36 cellular contexts compared by ENCODE assay signal in genomic region chr4:182775075-182775474, GRCh38.
"Had no signal": no experiment of that assay in that cellular context is flagged by ENCODE, and none has a peak within 500 bp of the region (broad histone marks: within the 10 kb centered on the region; RNA-seq: fewer than 3 reads in every experiment).

No MANE protein-coding gene starts in this region.

- H3K4me1 ChIP-seq: body of pancreas, breast epithelium had no signal

- H3K27me3 ChIP-seq: body of pancreas, brain microvascular endothelial cell, breast epithelium had no signal

- DNase-seq: activated CD4-positive, alpha-beta memory T cell treated with anti-CD3 and anti-CD28 coated beads, Interleukin-2, amount 10 ng/mL, durations not matched to agents 7 days and 5 days; activated CD4-positive, alpha-beta T cell treated with anti-CD3 and anti-CD28 coated beads for 1 hour; activated CD4-positive, alpha-beta T cell treated with anti-CD3 and anti-CD28 coated beads for 36 hours; activated CD4-positive, alpha-beta T cell treated with anti-CD3 and anti-CD28 coated beads for 48 hours; activated CD4-positive, alpha-beta T cell treated with anti-CD3 and anti-CD28 coated beads, Interleukin-2, amount 10 ng/mL, durations not matched to agents 7 days and 5 days; activated CD4-positive, alpha-beta T cell treated with anti-CD3 and anti-CD28 coated beads, Interleukin-2, amount 50 U/mL, for 48 hours; activated CD4-positive, CD25-positive, alpha-beta regulatory T cell; activated CD8-positive, alpha-beta memory T cell treated with anti-CD3 and anti-CD28 coated beads for 24 hours; activated CD8-positive, alpha-beta memory T cell treated with anti-CD3 and anti-CD28 coated beads, Interleukin-2, amount 10 ng/mL, durations not matched to agents 7 days and 5 days; activated CD8-positive, alpha-beta memory T cell treated with anti-CD3 and anti-CD28 coated beads, Interleukin-2, amount 50 U/mL, for 48 hours; activated CD8-positive, alpha-beta T cell treated with anti-CD3 and anti-CD28 coated beads, Interleukin-2, amount 10 ng/mL, durations not matched to agents 7 days and 5 days; activated effector memory CD4-positive, alpha-beta T cell treated with Interleukin-2 at 50 U/mL for 16 hours; activated gamma-delta T cell; activated naive CD4-positive, alpha-beta T cell treated with anti-CD3 and anti-CD28 coated beads, Interleukin-2, amount 10 ng/mL, durations not matched to agents 7 days and 5 days; activated naive CD4-positive, alpha-beta T cell treated with Interleukin-2 at 50 U/mL for 16 hours; activated naive CD8-positive, alpha-beta T cell treated with anti-CD3 and anti-CD28 coated beads, Interleukin-2, amount 10 ng/mL, durations not matched to agents 7 days and 5 days; activated naive CD8-positive, alpha-beta T cell treated with anti-CD3 and anti-CD28 coated beads, Interleukin-2, amount 50 U/mL, for 24 hours; activated T-cell treated with anti-CD3 and anti-CD28 coated beads, Interleukin-2, amount 50 U/mL, for 24 hours; activated T-cell treated with anti-CD3 and anti-CD28 coated beads, Interleukin-2, amount 50 U/mL, for 48 hours; amygdala; anterior cingulate cortex; body of pancreas; brain microvascular endothelial cell; SW 1271; T-helper 1 cell; T-helper 2 cell; T-helper 9 cell; WERI-Rb-1 had no signal

- H3K27me3 Mint-ChIP-seq: activated CD4-positive, alpha-beta memory T cell treated with anti-CD3 and anti-CD28 coated beads, Interleukin-2, amount 10 ng/mL, durations not matched to agents 7 days and 5 days; activated CD4-positive, alpha-beta T cell treated with anti-CD3 and anti-CD28 coated beads, Interleukin-2, amount 10 ng/mL, durations not matched to agents 7 days and 5 days; activated naive CD4-positive, alpha-beta T cell treated with anti-CD3 and anti-CD28 coated beads, Interleukin-2, amount 50 U/mL, for 24 hours; activated naive CD8-positive, alpha-beta T cell; activated naive CD8-positive, alpha-beta T cell treated with anti-CD3 and anti-CD28 coated beads, Interleukin-2, amount 50 U/mL, for 24 hours; activated T-cell treated with anti-CD3 and anti-CD28 coated beads, Interleukin-2, amount 50 U/mL, for 24 hours had no signal

- H3K36me3 ChIP-seq: brain microvascular endothelial cell, breast epithelium, WERI-Rb-1 had no signal

- H3K9me3 ChIP-seq: body of pancreas, breast epithelium had no signal

- H3K27ac Mint-ChIP-seq: activated CD4-positive, alpha-beta memory T cell treated with anti-CD3 and anti-CD28 coated beads, Interleukin-2, amount 10 ng/mL, durations not matched to agents 7 days and 5 days; activated CD4-positive, alpha-beta T cell treated with anti-CD3 and anti-CD28 coated beads for 36 hours; activated CD4-positive, alpha-beta T cell treated with anti-CD3 and anti-CD28 coated beads, Interleukin-2, amount 10 ng/mL, durations not matched to agents 7 days and 5 days; activated CD8-positive, alpha-beta memory T cell treated with anti-CD3 and anti-CD28 coated beads, Interleukin-2, amount 10 ng/mL, durations not matched to agents 7 days and 5 days; activated CD8-positive, alpha-beta T cell treated with anti-CD3 and anti-CD28 coated beads, Interleukin-2, amount 10 ng/mL, durations not matched to agents 7 days and 5 days; activated naive CD4-positive, alpha-beta T cell treated with anti-CD3 and anti-CD28 coated beads, Interleukin-2, amount 10 ng/mL, durations not matched to agents 7 days and 5 days; activated naive CD4-positive, alpha-beta T cell treated with anti-CD3 and anti-CD28 coated beads, Interleukin-2, amount 50 U/mL, for 24 hours; activated naive CD8-positive, alpha-beta T cell; activated naive CD8-positive, alpha-beta T cell treated with anti-CD3 and anti-CD28 coated beads, Interleukin-2, amount 10 ng/mL, durations not matched to agents 7 days and 5 days; activated naive CD8-positive, alpha-beta T cell treated with anti-CD3 and anti-CD28 coated beads, Interleukin-2, amount 50 U/mL, for 24 hours; activated T-cell treated with anti-CD3 and anti-CD28 coated beads, Interleukin-2, amount 50 U/mL, for 24 hours; activated T-helper 2 cell treated with anti-CD3 and anti-CD28 coated beads, Interferon-gamma antibody, Interleukin-2, Interleukin-4, amounts not matched to agents 10 μg/mL and 5 μg/mL and 100 μg/mL, durations not matched to agents 14 hours and 24 hours and 36 hours; T-helper 1 cell treated with Interleukin-12 subunit alpha and Interleukin-12 subunit beta and Interleukin-4 antibody, amounts not matched to agents 30 μg/mL and 1 μg/mL, for 36 hours; T-helper 2 cell treated with Interferon-gamma antibody and Interleukin-4, amounts not matched to agents 5 μg/mL and 100 μg/mL, for 36 hours; WTC11 had no signal

- H3K4me1 Mint-ChIP-seq: activated CD4-positive, alpha-beta memory T cell treated with anti-CD3 and anti-CD28 coated beads, Interleukin-2, amount 10 ng/mL, durations not matched to agents 7 days and 5 days; activated CD4-positive, alpha-beta T cell treated with anti-CD3 and anti-CD28 coated beads for 36 hours; activated CD4-positive, alpha-beta T cell treated with anti-CD3 and anti-CD28 coated beads, Interleukin-2, amount 10 ng/mL, durations not matched to agents 7 days and 5 days; activated CD8-positive, alpha-beta memory T cell treated with anti-CD3 and anti-CD28 coated beads, Interleukin-2, amount 10 ng/mL, durations not matched to agents 7 days and 5 days; activated naive CD4-positive, alpha-beta T cell treated with anti-CD3 and anti-CD28 coated beads, Interleukin-2, amount 10 ng/mL, durations not matched to agents 7 days and 5 days; activated naive CD4-positive, alpha-beta T cell treated with anti-CD3 and anti-CD28 coated beads, Interleukin-2, amount 50 U/mL, for 24 hours; activated naive CD8-positive, alpha-beta T cell treated with anti-CD3 and anti-CD28 coated beads, Interleukin-2, amount 10 ng/mL, durations not matched to agents 7 days and 5 days; activated naive CD8-positive, alpha-beta T cell treated with anti-CD3 and anti-CD28 coated beads, Interleukin-2, amount 50 U/mL, for 24 hours; WTC11 had no signal

- H3K36me3 Mint-ChIP-seq: activated CD8-positive, alpha-beta memory T cell treated with anti-CD3 and anti-CD28 coated beads, Interleukin-2, amount 10 ng/mL, durations not matched to agents 7 days and 5 days; activated naive CD4-positive, alpha-beta T cell treated with anti-CD3 and anti-CD28 coated beads, Interleukin-2, amount 10 ng/mL, durations not matched to agents 7 days and 5 days; activated naive CD4-positive, alpha-beta T cell treated with anti-CD3 and anti-CD28 coated beads, Interleukin-2, amount 50 U/mL, for 24 hours; activated naive CD8-positive, alpha-beta T cell; activated naive CD8-positive, alpha-beta T cell treated with anti-CD3 and anti-CD28 coated beads, Interleukin-2, amount 10 ng/mL, durations not matched to agents 7 days and 5 days had no signal

- H3K4me3 Mint-ChIP-seq: activated CD4-positive, alpha-beta memory T cell treated with anti-CD3 and anti-CD28 coated beads, Interleukin-2, amount 10 ng/mL, durations not matched to agents 7 days and 5 days; activated CD4-positive, alpha-beta T cell treated with anti-CD3 and anti-CD28 coated beads for 36 hours; activated CD4-positive, alpha-beta T cell treated with anti-CD3 and anti-CD28 coated beads, Interleukin-2, amount 10 ng/mL, durations not matched to agents 7 days and 5 days; activated CD8-positive, alpha-beta memory T cell treated with anti-CD3 and anti-CD28 coated beads, Interleukin-2, amount 10 ng/mL, durations not matched to agents 7 days and 5 days; activated CD8-positive, alpha-beta T cell treated with anti-CD3 and anti-CD28 coated beads, Interleukin-2, amount 10 ng/mL, durations not matched to agents 7 days and 5 days; activated naive CD4-positive, alpha-beta T cell treated with anti-CD3 and anti-CD28 coated beads, Interleukin-2, amount 10 ng/mL, durations not matched to agents 7 days and 5 days; activated naive CD4-positive, alpha-beta T cell treated with anti-CD3 and anti-CD28 coated beads, Interleukin-2, amount 50 U/mL, for 24 hours; activated naive CD8-positive, alpha-beta T cell; activated naive CD8-positive, alpha-beta T cell treated with anti-CD3 and anti-CD28 coated beads, Interleukin-2, amount 10 ng/mL, durations not matched to agents 7 days and 5 days; activated naive CD8-positive, alpha-beta T cell treated with anti-CD3 and anti-CD28 coated beads, Interleukin-2, amount 50 U/mL, for 24 hours; activated T-cell treated with anti-CD3 and anti-CD28 coated beads, Interleukin-2, amount 50 U/mL, for 24 hours; T-helper 1 cell treated with Interleukin-12 subunit alpha and Interleukin-12 subunit beta and Interleukin-4 antibody, amounts not matched to agents 30 μg/mL and 1 μg/mL, for 36 hours; T-helper 2 cell treated with Interferon-gamma antibody and Interleukin-4, amounts not matched to agents 5 μg/mL and 100 μg/mL, for 36 hours; WTC11 had no signal

- H3K4me3 ChIP-seq: body of pancreas, breast epithelium had no signal

- H3K9me3 Mint-ChIP-seq: activated CD4-positive, alpha-beta memory T cell treated with anti-CD3 and anti-CD28 coated beads, Interleukin-2, amount 10 ng/mL, durations not matched to agents 7 days and 5 days; activated CD4-positive, alpha-beta T cell treated with anti-CD3 and anti-CD28 coated beads, Interleukin-2, amount 10 ng/mL, durations not matched to agents 7 days and 5 days; activated naive CD4-positive, alpha-beta T cell treated with anti-CD3 and anti-CD28 coated beads, Interleukin-2, amount 10 ng/mL, durations not matched to agents 7 days and 5 days; activated naive CD4-positive, alpha-beta T cell treated with anti-CD3 and anti-CD28 coated beads, Interleukin-2, amount 50 U/mL, for 24 hours; activated naive CD8-positive, alpha-beta T cell treated with anti-CD3 and anti-CD28 coated beads, Interleukin-2, amount 10 ng/mL, durations not matched to agents 7 days and 5 days; activated naive CD8-positive, alpha-beta T cell treated with anti-CD3 and anti-CD28 coated beads, Interleukin-2, amount 50 U/mL, for 24 hours; activated T-cell treated with anti-CD3 and anti-CD28 coated beads, Interleukin-2, amount 50 U/mL, for 24 hours; activated T-helper 2 cell treated with anti-CD3 and anti-CD28 coated beads, Interferon-gamma antibody, Interleukin-2, Interleukin-4, amounts not matched to agents 10 μg/mL and 5 μg/mL and 100 μg/mL, durations not matched to agents 14 hours and 24 hours and 36 hours; T-helper 1 cell treated with Interleukin-12 subunit alpha and Interleukin-12 subunit beta and Interleukin-4 antibody, amounts not matched to agents 30 μg/mL and 1 μg/mL, for 36 hours; T-helper 2 cell treated with Interferon-gamma antibody and Interleukin-4, amounts not matched to agents 5 μg/mL and 100 μg/mL, for 36 hours had no signal

- H3K27ac ChIP-seq: body of pancreas, brain microvascular endothelial cell, breast epithelium, WERI-Rb-1 had no signal

- ATAC-seq: activated CD4-positive, alpha-beta T cell treated with anti-CD3 and anti-CD28 coated beads for 36 hours; activated CD4-positive, CD25-positive, alpha-beta regulatory T cell treated with anti-CD3 and anti-CD28 coated beads, Interleukin-2, amount 50 U/mL, for 24 hours; activated CD8-positive, alpha-beta memory T cell treated with anti-CD3 and anti-CD28 coated beads, Interleukin-2, amount 10 ng/mL, durations not matched to agents 7 days and 5 days; activated CD8-positive, alpha-beta T cell treated with anti-CD3 and anti-CD28 coated beads, Interleukin-2, amount 10 ng/mL, durations not matched to agents 7 days and 5 days; activated naive CD8-positive, alpha-beta T cell treated with anti-CD3 and anti-CD28 coated beads, Interleukin-2, amount 50 U/mL, for 24 hours; body of pancreas; WTC11 had no signal
